ENCODE assay signal across 10 cellular contexts in genomic region chr3:183435701-183436100, GRCh38. TPM values are rescaled to one million over a fixed set of nuclear protein-coding genes. Genes with fewer than 3 reads are reported as not detected.
DNase-seq lines count a peak whose midpoint lies in the region; ATAC-seq, FAIRE-seq and TF ChIP-seq lines count a peak whose summit lies in the region.
"Had no signal": no experiment of that assay in that cellular context is flagged by ENCODE, and none has a peak within 500 bp of the region (broad histone marks: within the 10 kb centered on the region; RNA-seq: fewer than 3 reads in every experiment).

No MANE protein-coding gene starts in this region.

- H3K9me3 Mint-ChIP-seq in activated T-helper 2 cell treated with anti-CD3 and anti-CD28 coated beads, Interferon-gamma antibody, Interleukin-2, Interleukin-4, amounts not matched to agents 10 μg/mL and 5 μg/mL and 100 μg/mL, durations not matched to agents 14 hours and 24 hours and 36 hours = peaks cover 6% of the 10 kb centered on the region
- H3K9me3 Mint-ChIP-seq: activated T-helper 1 cell treated with anti-CD3 and anti-CD28 coated beads, Interleukin-12 subunit alpha, Interleukin-12 subunit beta, Interleukin-2, Interleukin-4 antibody, amounts not matched to agents 30 ng/mL and 10 ng/mL and 1 ng/mL, durations not matched to agents 14 hours and 24 hours and 36 hours had no signal

- no peak for TF ChIP-seq POLR2A in GM12892 (IDR thresholded peaks at IDR 0.05; ENCODE audit: low read depth, low read length)

- H3K27me3 Mint-ChIP-seq in activated T-helper 2 cell treated with anti-CD3 and anti-CD28 coated beads, Interferon-gamma antibody, Interleukin-2, Interleukin-4, amounts not matched to agents 10 μg/mL and 5 μg/mL and 100 μg/mL, durations not matched to agents 14 hours and 24 hours and 36 hours (ENCODE audit: low read depth) = peaks cover 4% of the 10 kb centered on the region

- H3K4me3 Mint-ChIP-seq in activated T-helper 2 cell treated with anti-CD3 and anti-CD28 coated beads, Interferon-gamma antibody, Interleukin-2, Interleukin-4, amounts not matched to agents 10 μg/mL and 5 μg/mL and 100 μg/mL, durations not matched to agents 14 hours and 24 hours and 36 hours (ENCODE audit: low read depth) = no peak overlapping the region
- H3K4me3 Mint-ChIP-seq: activated T-helper 1 cell treated with anti-CD3 and anti-CD28 coated beads, Interleukin-12 subunit alpha, Interleukin-12 subunit beta, Interleukin-2, Interleukin-4 antibody, amounts not matched to agents 30 ng/mL and 10 ng/mL and 1 ng/mL, durations not matched to agents 14 hours and 24 hours and 36 hours had no signal

- peaks cover 67% of the 10 kb centered on the region for H3K4me1 Mint-ChIP-seq in activated T-helper 2 cell treated with anti-CD3 and anti-CD28 coated beads, Interferon-gamma antibody, Interleukin-2, Interleukin-4, amounts not matched to agents 10 μg/mL and 5 μg/mL and 100 μg/mL, durations not matched to agents 14 hours and 24 hours and 36 hours (ENCODE audit: low read depth)

- DNase-seq in GM12892 (ENCODE audit: insufficient read length) (peak; percentile 13), frontal cortex (ENCODE audit: low spot score in 2 of 2) (no peak), NCI-H1417 treated with DMSO at 0.1 percent for 48 hours (lab: John Stamatoyannopoulos, UW) (no peak), hippocampal formation (lab: John Stamatoyannopoulos, UW) (no peak), NCI-H2029 treated with DMSO at 0.1 percent for 48 hours (lab: John Stamatoyannopoulos, UW) (no peak)
- DNase-seq in activated T-helper 2 cell treated with anti-CD3 and anti-CD28 coated beads, Interferon-gamma antibody, Interleukin-2, Interleukin-4, amounts not matched to agents 10 μg/mL and 5 μg/mL and 100 μg/mL, durations not matched to agents 14 hours and 24 hours and 36 hours (ENCODE audit: low spot score) = no peak
- DNase-seq: uterus had no signal

- ATAC-seq in GM19452 (IDR thresholded peaks at IDR 0.05; ENCODE audit: unreplicated experiment) = peak; percentile 89
- ATAC-seq in HG03175 (IDR thresholded peaks at IDR 0.05; ENCODE audit: unreplicated experiment) = peak; percentile 91

- peaks cover 3% of the 10 kb centered on the region for H3K36me3 Mint-ChIP-seq in activated T-helper 2 cell treated with anti-CD3 and anti-CD28 coated beads, Interferon-gamma antibody, Interleukin-2, Interleukin-4, amounts not matched to agents 10 μg/mL and 5 μg/mL and 100 μg/mL, durations not matched to agents 14 hours and 24 hours and 36 hours (ENCODE audit: low read depth)

- intact Hi-C loops in activated T-helper 2 cell treated with anti-CD3 and anti-CD28 coated beads, Interferon-gamma antibody, Interleukin-2, Interleukin-4, amounts not matched to agents 10 μg/mL and 5 μg/mL and 100 μg/mL, durations not matched to agents 14 hours and 24 hours and 36 hours (cut with micrococcal nuclease) = loop anchor here (1.0 to 10.0 kb wide), 6 partner anchors 7 to 641 kb away; partner anchors contain the start of genes ATP11B and MCF2L2

- H3K27ac Mint-ChIP-seq in activated T-helper 2 cell treated with anti-CD3 and anti-CD28 coated beads, Interferon-gamma antibody, Interleukin-2, Interleukin-4, amounts not matched to agents 10 μg/mL and 5 μg/mL and 100 μg/mL, durations not matched to agents 14 hours and 24 hours and 36 hours = peak overlapping the region; percentile 15
- H3K27ac Mint-ChIP-seq: activated T-helper 1 cell treated with anti-CD3 and anti-CD28 coated beads, Interleukin-12 subunit alpha, Interleukin-12 subunit beta, Interleukin-2, Interleukin-4 antibody, amounts not matched to agents 30 ng/mL and 10 ng/mL and 1 ng/mL, durations not matched to agents 14 hours and 24 hours and 36 hours had no signal

- peak; percentile 84 for FAIRE-seq in GM12892 (lab: Jason Lieb, UNC)
- no peak for FAIRE-seq in frontal cortex (lab: Jason Lieb, UNC)

RNA-seq across cellular contexts. Expression of gene MCF2L2, which starts 7.3 kb away (rescaled TPM):
- 0.45 TPM for polyA plus RNA-seq in GM12892 (2012; ENCODE audit: missing spikeins)
- 7.5 and 8.3 TPM in 2 replicates for total RNA-seq in activated T-helper 2 cell treated with anti-CD3 and anti-CD28 coated beads, Interferon-gamma antibody, Interleukin-2, Interleukin-4, amounts not matched to agents 10 μg/mL and 5 μg/mL and 100 μg/mL, durations not matched to agents 14 hours and 24 hours and 36 hours
- 42.0 TPM for total RNA-seq in frontal cortex
